Comparison of ENCODE assay signal across 9 cellular contexts in genomic region chr6:90868256-90868655, GRCh38.
"Had no signal": no experiment of that assay in that cellular context is flagged by ENCODE, and none has a peak within 500 bp of the region (broad histone marks: within the 10 kb centered on the region; RNA-seq: fewer than 3 reads in every experiment).

No MANE protein-coding gene starts in this region.

- H3K27ac ChIP-seq: GM23248, HL-60 had no signal

- H3K4me1 Mint-ChIP-seq: IgD-negative memory B cell had no signal

- H3K4me3 ChIP-seq: GM23248, HAP-1 had no signal

- H3K9me3 ChIP-seq: HAP-1 had no signal

- H3K27ac Mint-ChIP-seq: HFFc6, IgD-negative memory B cell had no signal

- DNase-seq: GM23248, GOT3, H7, HFFc6 had no signal

- H3K9ac ChIP-seq: GM23248 had no signal

- ATAC-seq: HCT116, HepG2 had no signal

- H3K4me1 ChIP-seq: HAP-1 had no signal

- H3K36me3 ChIP-seq: HAP-1 had no signal

- H2AFZ ChIP-seq: GM23248 had no signal

- H3K36me3 Mint-ChIP-seq: IgD-negative memory B cell had no signal

- FAIRE-seq: HepG2 had no signal

- H3K4me3 Mint-ChIP-seq: HFFc6 had no signal
